ENCODE assay signal across 18 cellular contexts in genomic region chr14:55126089-55126488, GRCh38. TPM values are rescaled to one million over a fixed set of nuclear protein-coding genes. Genes with fewer than 3 reads are reported as not detected.
DNase-seq lines count a peak whose midpoint lies in the region; TF ChIP-seq lines count a peak whose summit lies in the region.
"Had no signal": no experiment of that assay in that cellular context is flagged by ENCODE, and none has a peak within 500 bp of the region (broad histone marks: within the 10 kb centered on the region; RNA-seq: fewer than 3 reads in every experiment).

No MANE protein-coding gene starts in this region.

- H3K27me3 Mint-ChIP-seq in activated CD4-positive, alpha-beta memory T cell treated with anti-CD3 and anti-CD28 coated beads for 36 hours, result peaks cover 14% of the 10 kb centered on the region

- TF ChIP-seq CTCF in right atrium auricular region (IDR thresholded peaks at IDR 0.05) (no peak), smooth muscle cell (IDR thresholded peaks at IDR 0.05; ENCODE audit: borderline replicate concordance, insufficient read depth, poor library complexity, severe bottlenecking) (no peak)

- H3K4me1 Mint-ChIP-seq in activated CD4-positive, alpha-beta memory T cell treated with anti-CD3 and anti-CD28 coated beads for 36 hours (ENCODE audit: low read depth), result peaks cover 20% of the 10 kb centered on the region

- no peaks in the 10 kb centered on the region for H3K36me3 ChIP-seq in GM23248 (ENCODE audit: low read depth)
- no peaks in the 10 kb centered on the region for H3K36me3 ChIP-seq in right atrium auricular region
- H3K36me3 ChIP-seq in smooth muscle cell (ENCODE audit: low read depth), result no peaks in the 10 kb centered on the region
- H3K36me3 ChIP-seq: BE2C had no signal

- WGBS in GM23248 (ENCODE audit: low coverage in 1 of 2, low lambda C conversion rate in 2 of 2, missing lambda C conversion rate in 2 of 2), 2 experiments, result 38 to 44% methylated on average over 3 of the region's 3 CpGs
- 38% methylated on average over 3 of the region's 3 CpGs for WGBS in smooth muscle cell (ENCODE audit: low lambda C conversion rate)

- H3K9ac ChIP-seq in GM23248 (no peak overlapping the region), smooth muscle cell (ENCODE audit: low read depth) (no peak overlapping the region)

- no peak overlapping the region for H3K27ac ChIP-seq in GM23248
- peak overlapping the region; percentile 25 to 66 for H3K27ac ChIP-seq in right atrium auricular region
- H3K27ac ChIP-seq in smooth muscle cell (ENCODE audit: low read depth), result peak overlapping the region; percentile 72
- H3K27ac ChIP-seq: SJSA1 had no signal

- H3F3A ChIP-seq in GM23248 (ENCODE audit: insufficient read depth) (peaks cover 38% of the 10 kb centered on the region), smooth muscle cell (ENCODE audit: low read depth) (peaks cover 32% of the 10 kb centered on the region)

- H3K79me2 ChIP-seq in GM23248 (ENCODE audit: insufficient read depth) (peaks cover 13% of the 10 kb centered on the region), smooth muscle cell (ENCODE audit: low read depth) (peaks cover 11% of the 10 kb centered on the region)

- no peak overlapping the region for H3K4me3 ChIP-seq in GM23248
- H3K4me3 ChIP-seq in right atrium auricular region, result no peak overlapping the region
- H3K4me3 ChIP-seq in smooth muscle cell, result no peak overlapping the region
- H3K4me3 ChIP-seq: K562, SJSA1 had no signal

- CTCF ChIA-PET in activated CD4-positive, alpha-beta memory T cell treated with anti-CD3 and anti-CD28 coated beads for 36 hours (lab: Charles Lee), result interaction anchor here (1.0 to 1.2 kb wide), 2 partner anchors 34 to 36 kb away, joined by 3 to 4 read pairs; no protein-coding TSS in a partner anchor

- in situ Hi-C loops in GM23248 (cut with MboI), result no loop called here

- H3K9me3 Mint-ChIP-seq in activated CD4-positive, alpha-beta memory T cell treated with anti-CD3 and anti-CD28 coated beads for 36 hours, result no peaks in the 10 kb centered on the region
- H3K9me3 Mint-ChIP-seq: activated CD4-positive, alpha-beta T cell treated with anti-CD3 and anti-CD28 coated beads, Interleukin-2, amount 10 ng/mL, durations not matched to agents 24 days and 14 days; activated T-helper 1 cell treated with anti-CD3 and anti-CD28 coated beads, Interleukin-12 subunit alpha, Interleukin-12 subunit beta, Interleukin-2, Interleukin-4 antibody, amounts not matched to agents 30 ng/mL and 10 ng/mL and 1 ng/mL, durations not matched to agents 14 hours and 24 hours and 36 hours had no signal

- H4K20me1 ChIP-seq in GM23248 (ENCODE audit: insufficient read depth) (no peaks in the 10 kb centered on the region; the same call in 1 of the 2 replicates), smooth muscle cell (ENCODE audit: low read depth) (peaks cover 12% of the 10 kb centered on the region)

- no peaks in the 10 kb centered on the region for H3K9me2 ChIP-seq in GM23248 (ENCODE audit: insufficient read depth)

- no peak overlapping the region for H3K4me3 Mint-ChIP-seq in activated CD4-positive, alpha-beta memory T cell treated with anti-CD3 and anti-CD28 coated beads for 36 hours
- H3K4me3 Mint-ChIP-seq: activated CD4-positive, alpha-beta T cell treated with anti-CD3 and anti-CD28 coated beads, Interleukin-2, amount 10 ng/mL, durations not matched to agents 24 days and 14 days; activated T-helper 1 cell treated with anti-CD3 and anti-CD28 coated beads, Interleukin-12 subunit alpha, Interleukin-12 subunit beta, Interleukin-2, Interleukin-4 antibody, amounts not matched to agents 30 ng/mL and 10 ng/mL and 1 ng/mL, durations not matched to agents 14 hours and 24 hours and 36 hours had no signal

- H3K4me2 ChIP-seq in GM23248 (ENCODE audit: unreplicated experiment), result no peak overlapping the region
- H3K4me2 ChIP-seq in smooth muscle cell, result peak overlapping the region; percentile 14

- H3K4me1 ChIP-seq in GM23248 (ENCODE audit: insufficient read depth), result peaks cover 31% of the 10 kb centered on the region
- H3K4me1 ChIP-seq in right atrium auricular region, result peaks cover 0 to 76% of the 10 kb centered on the region in 2 donors
- peaks cover 29% of the 10 kb centered on the region for H3K4me1 ChIP-seq in smooth muscle cell (ENCODE audit: low read depth)

- no peak overlapping the region for H3K27ac Mint-ChIP-seq in activated CD4-positive, alpha-beta memory T cell treated with anti-CD3 and anti-CD28 coated beads for 36 hours
- H3K27ac Mint-ChIP-seq: activated CD4-positive, alpha-beta T cell treated with anti-CD3 and anti-CD28 coated beads, Interleukin-2, amount 10 ng/mL, durations not matched to agents 24 days and 14 days; activated T-helper 1 cell treated with anti-CD3 and anti-CD28 coated beads, Interleukin-12 subunit alpha, Interleukin-12 subunit beta, Interleukin-2, Interleukin-4 antibody, amounts not matched to agents 30 ng/mL and 10 ng/mL and 1 ng/mL, durations not matched to agents 14 hours and 24 hours and 36 hours had no signal

- no peaks in the 10 kb centered on the region for H3K9me3 ChIP-seq in GM23248 (ENCODE audit: low read depth)
- no peaks in the 10 kb centered on the region for H3K9me3 ChIP-seq in right atrium auricular region
- H3K9me3 ChIP-seq in smooth muscle cell (replicated peaks; ENCODE audit: low read depth), result no peaks in the 10 kb centered on the region
- H3K9me3 ChIP-seq: BE2C, SJSA1 had no signal

- peak; percentile 48 for DNase-seq in GM23248
- DNase-seq in activated CD4-positive, alpha-beta memory T cell treated with anti-CD3 and anti-CD28 coated beads for 36 hours, result peak; percentile 35
- peak; percentile 70 for DNase-seq in right atrium auricular region (ENCODE audit: low spot score)
- DNase-seq in smooth muscle cell (lab: John Stamatoyannopoulos, UW; ENCODE audit: unreplicated experiment), result no peak
- DNase-seq in NCI-H187 treated with DMSO at 0.1 percent for 48 hours (lab: John Stamatoyannopoulos, UW), result no peak
- DNase-seq in NCI-H2081 (lab: John Stamatoyannopoulos, UW), result no peak
- no peak for DNase-seq in NCI-H82 treated with DMSO at 0.1 percent for 48 hours (lab: John Stamatoyannopoulos, UW; ENCODE audit: unreplicated experiment)
- DNase-seq: BE2C; central memory CD4-positive, alpha-beta T cell; islet precursor cell; NCI-H1105 treated with DMSO at 0.1 percent for 48 hours; posterior cingulate gyrus; substantia nigra; T-helper 9 cell had no signal

- H3K27me3 ChIP-seq in GM23248 (replicated peaks; ENCODE audit: insufficient read depth) (no peaks in the 10 kb centered on the region), right atrium auricular region (no peaks in the 10 kb centered on the region), smooth muscle cell (ENCODE audit: low read depth) (no peaks in the 10 kb centered on the region)
- H3K27me3 ChIP-seq: SJSA1 had no signal

- H2AFZ ChIP-seq in GM23248, result no peak overlapping the region
- peak overlapping the region; percentile 67 for H2AFZ ChIP-seq in smooth muscle cell (ENCODE audit: low read depth)

- intact Hi-C loops in activated CD4-positive, alpha-beta memory T cell treated with anti-CD3 and anti-CD28 coated beads for 36 hours (cut with micrococcal nuclease), result loop anchor here (5.0 kb wide), 1 partner anchor 39 kb away; no protein-coding TSS in a partner anchor

- POLR2A ChIA-PET in activated CD4-positive, alpha-beta memory T cell treated with anti-CD3 and anti-CD28 coated beads for 36 hours (lab: Charles Lee), result interaction anchor here (1.3 kb wide), 1 partner anchor 29 kb away, joined by 3 read pairs; no protein-coding TSS in a partner anchor

- no peaks in the 10 kb centered on the region for H3K36me3 Mint-ChIP-seq in activated CD4-positive, alpha-beta memory T cell treated with anti-CD3 and anti-CD28 coated beads for 36 hours

RNA-seq across cellular contexts. Expression of gene LGALS3, which starts 3.0 kb away (rescaled TPM):
- 297 and 363 TPM in 2 replicates for total RNA-seq in GM23248 (2014; rRNA removed; shearing (Covaris generic))
- polyA plus RNA-seq in GM23248 (2016; fragmentation: Nextera tagmentation; extraction: Ambion mirVana) (541 and 553 TPM in 2 replicates), smooth muscle cell (201 and 234 TPM in 2 replicates)
- 10 to 100 TPM; 12.3 to 14.5 TPM for total RNA-seq in activated CD4-positive, alpha-beta memory T cell treated with anti-CD3 and anti-CD28 coated beads for 36 hours
- total RNA-seq in right atrium auricular region (100 to 1,000 TPM; 178 to 184 TPM), smooth muscle cell (166 and 170 TPM in 2 replicates)

Comparison
In these comparisons a context has a peak if more than half of its experiments do, and no peak if none do; other contexts are left out.
1. DNase-seq: peak in GM23248 (single experiment), activated CD4-positive, alpha-beta memory T cell treated with anti-CD3 and anti-CD28 coated beads for 36 hours (single experiment) and right atrium auricular region (single experiment); none in smooth muscle cell (single experiment), NCI-H187 treated with DMSO at 0.1 percent for 48 hours (single experiment), NCI-H2081 (0 of 2) and NCI-H82 treated with DMSO at 0.1 percent for 48 hours (single experiment).
2. RNA of gene LGALS3, which starts 3.0 kb away (total RNA-seq): 297 to 363 TPM in GM23248, 178 to 184 TPM in right atrium auricular region and 166 to 170 TPM in smooth muscle cell; 12.3 to 14.5 TPM in activated CD4-positive, alpha-beta memory T cell treated with anti-CD3 and anti-CD28 coated beads for 36 hours; every median in the first group is over 10 times any median in the second.